In genomic region chr11:312092-312816, GRCh38 we compare ENCODE assay signal across 8 cellular contexts. TPM values are rescaled to one million over a fixed set of nuclear protein-coding genes. Genes with fewer than 3 reads are reported as not detected.
DNase-seq lines count a peak whose midpoint lies in the region; ATAC-seq, FAIRE-seq and TF ChIP-seq lines count a peak whose summit lies in the region.

No MANE protein-coding gene starts in this region.

- intact Hi-C loops in ascending aorta (cut with DNase I), result no loop called here

- peak overlapping the region; percentile 13 to 19 for H3K18ac ChIP-seq in mesenchymal stem cell (ENCODE audit: low read depth in 1 of 2, low read length in 2 of 2)

- H3K27ac ChIP-seq in ascending aorta (peak overlapping the region; percentile 61 to 66), mesenchymal stem cell (ENCODE audit: low read length, poor library complexity, severe bottlenecking) (no peak overlapping the region), upper lobe of left lung (peak overlapping the region; percentile 85 to 97 (median 94))

- H3K9me3 ChIP-seq in ascending aorta (no peaks in the 10 kb centered on the region), mesenchymal stem cell (ENCODE audit: control insufficient read depth, low read length) (no peaks in the 10 kb centered on the region), upper lobe of left lung (no peaks in the 10 kb centered on the region)

- peaks cover 17% of the 10 kb centered on the region for H3K79me1 ChIP-seq in mesenchymal stem cell (replicated peaks; ENCODE audit: low read length, poor library complexity, severe bottlenecking)

- no peak overlapping the region for H3K23ac ChIP-seq in mesenchymal stem cell (ENCODE audit: low read length in 2 of 2)

- H4K91ac ChIP-seq in mesenchymal stem cell (ENCODE audit: low read length), result peak overlapping the region; percentile 83

- H3K14ac ChIP-seq in mesenchymal stem cell (ENCODE audit: low read length in 2 of 2), result no peak overlapping the region

- peak overlapping the region; percentile 40 to 61 for H3K4me3 ChIP-seq in ascending aorta
- peak overlapping the region in 1 of 2 experiments; percentile 66 for H3K4me3 ChIP-seq in mesenchymal stem cell (ENCODE audit: insufficient read depth in 1 of 2, low read depth in 1 of 2, low read length in 2 of 2)
- H3K4me3 ChIP-seq in upper lobe of left lung, result peak overlapping the region; percentile 22 to 41 (median 34)

- no peaks in the 10 kb centered on the region for H3K27me3 ChIP-seq in ascending aorta
- peaks cover 0 to 10% of the 10 kb centered on the region in 2 experiments for H3K27me3 ChIP-seq in mesenchymal stem cell (ENCODE audit: control insufficient read depth in 1 of 2, insufficient read depth in 1 of 2, low read length in 2 of 2)
- peaks cover 0 to 9% (median 0%) of the 10 kb centered on the region in 4 donors for H3K27me3 ChIP-seq in upper lobe of left lung

- H2BK15ac ChIP-seq in mesenchymal stem cell (ENCODE audit: low read depth, poor library complexity, severe bottlenecking), result peak overlapping the region; percentile 23

- peak overlapping the region; percentile 19 for H4K8ac ChIP-seq in mesenchymal stem cell (ENCODE audit: low read length)

- H3K9ac ChIP-seq in mesenchymal stem cell (ENCODE audit: low read length), result peak overlapping the region; percentile 88

- peak in 1 of 4 donors; percentile 7 for TF ChIP-seq POLR2A in upper lobe of left lung (IDR thresholded peaks at IDR 0.05)

- peak; percentile 73 for DNase-seq in activated effector memory CD4-positive, alpha-beta T cell treated with anti-CD3 and anti-CD28 coated beads, Interleukin-2, amount 50 U/mL, for 16 hours
- DNase-seq in activated effector memory CD4-positive, alpha-beta T cell treated with Interleukin-2 at 50 U/mL for 16 hours, result no peak
- DNase-seq in ascending aorta (ENCODE audit: low spot score in 2 of 2), result no peak
- DNase-seq in mesenchymal stem cell, result no peak
- DNase-seq in upper lobe of left lung, result no peak
- no peak for DNase-seq in NCI-H1092 treated with DMSO at 0.1 percent for 48 hours (lab: John Stamatoyannopoulos, UW)
- DNase-seq in RKO (ENCODE audit: low spot score), result no peak
- DNase-seq in urothelium cell line (ENCODE audit: low spot score), result no peak

- ATAC-seq in upper lobe of left lung (ENCODE audit: low FRiP score in 2 of 2), result no peak

- peak overlapping the region; percentile 92 for H2BK120ac ChIP-seq in mesenchymal stem cell (ENCODE audit: low read depth, low read length)

- no peak for TF ChIP-seq CTCF in ascending aorta (IDR thresholded peaks at IDR 0.05)
- no peak for TF ChIP-seq CTCF in upper lobe of left lung (IDR thresholded peaks at IDR 0.05)

- no peak for FAIRE-seq in urothelium cell line (lab: Jason Lieb, UNC)

- H3K4me1 ChIP-seq in ascending aorta (peaks cover 7 to 21% of the 10 kb centered on the region in 2 donors), mesenchymal stem cell (ENCODE audit: control insufficient read depth, insufficient read depth, low read depth, low read length) (peaks cover 44% of the 10 kb centered on the region), upper lobe of left lung (peaks cover 41 to 68% (median 56%) of the 10 kb centered on the region in 4 donors)

- H3K4ac ChIP-seq in mesenchymal stem cell (ENCODE audit: low read depth in 1 of 2, low read length in 2 of 2), result peak overlapping the region in 1 of 2 experiments; percentile 69

- peak overlapping the region in 1 of 2 experiments; percentile 84 for H2BK12ac ChIP-seq in mesenchymal stem cell (ENCODE audit: low read length in 2 of 2)

- 68% methylated on average over 10 of the region's 14 CpGs for WGBS in mesenchymal stem cell
- 57 to 69% methylated on average over 12 to 14 of the region's 14 CpGs for WGBS in upper lobe of left lung, 2 donors

- H2AK5ac ChIP-seq in mesenchymal stem cell (ENCODE audit: low read length, severe bottlenecking), result peak overlapping the region; percentile 61

- no peak overlapping the region for H3K4me2 ChIP-seq in mesenchymal stem cell (ENCODE audit: low read length, poor library complexity, severe bottlenecking)

- H3K36me3 ChIP-seq in ascending aorta, result no peaks in the 10 kb centered on the region
- H3K36me3 ChIP-seq in mesenchymal stem cell (ENCODE audit: control insufficient read depth in 1 of 2, insufficient read depth in 2 of 2, low read depth in 1 of 2, low read length in 2 of 2), result peaks cover 0 to 7% of the 10 kb centered on the region in 2 experiments
- no peaks in the 10 kb centered on the region for H3K36me3 ChIP-seq in upper lobe of left lung

- H2BK5ac ChIP-seq in mesenchymal stem cell (ENCODE audit: low read depth, low read length, poor library complexity, severe bottlenecking), result no peak overlapping the region

- no peak overlapping the region for H2AFZ ChIP-seq in mesenchymal stem cell (ENCODE audit: low read depth, low read length)

- no peak for TF ChIP-seq EP300 in upper lobe of left lung (IDR thresholded peaks at IDR 0.05)

RNA-seq across cellular contexts. Expression of gene IFITM1, which starts 1.6 kb away (rescaled TPM):
- total RNA-seq in ascending aorta, result 650 TPM
- polyA plus RNA-seq in mesenchymal stem cell (2013, experiment 1 of 2), result 395 TPM
- polyA plus RNA-seq in mesenchymal stem cell (2013, experiment 2 of 2), result 368 TPM
- 100 to 1,000 TPM in 1 of 6 donors, 10 to 100 TPM in 5; 16.8 to 119 (median 74.5) TPM for total RNA-seq in upper lobe of left lung

RNA-seq across cellular contexts. Expression of gene IFITM2, which starts 4.6 kb away (rescaled TPM):
- total RNA-seq in ascending aorta, result 1,131 TPM
- polyA plus RNA-seq in mesenchymal stem cell (2013, experiment 1 of 2), result 1,548 TPM
- polyA plus RNA-seq in mesenchymal stem cell (2013, experiment 2 of 2), result 1,588 TPM
- total RNA-seq in upper lobe of left lung, result 100 to 1,000 TPM; 113 to 704 (median 271) TPM

RNA-seq across cellular contexts. Expression of gene IFITM3, which starts 8.4 kb away (rescaled TPM):
- total RNA-seq in ascending aorta, result 1,421 TPM
- polyA plus RNA-seq in mesenchymal stem cell (2013, experiment 1 of 2), result 2,969 TPM
- polyA plus RNA-seq in mesenchymal stem cell (2013, experiment 2 of 2), result 2,910 TPM
- 100 to 1,000 TPM; 132 to 860 (median 360) TPM for total RNA-seq in upper lobe of left lung

RNA-seq across cellular contexts. Expression of gene IFITM5, which starts 12.9 kb away (rescaled TPM):
- not detected for total RNA-seq in ascending aorta
- not detected for polyA plus RNA-seq in mesenchymal stem cell (2013, experiment 1 of 2)
- not detected for polyA plus RNA-seq in mesenchymal stem cell (2013, experiment 2 of 2)
- total RNA-seq in upper lobe of left lung, result not detected

RNA-seq across cellular contexts. Expression of gene PGGHG, which starts 23.3 kb away (rescaled TPM):
- 155 TPM for total RNA-seq in ascending aorta
- 35.9 TPM for polyA plus RNA-seq in mesenchymal stem cell (2013, experiment 1 of 2)
- polyA plus RNA-seq in mesenchymal stem cell (2013, experiment 2 of 2), result 33.3 TPM
- 100 to 1,000 TPM in 2 of 6 donors, 10 to 100 TPM in 4; 34.1 to 535 (median 65.2) TPM for total RNA-seq in upper lobe of left lung
